In genomic region chr1:58611986-58612385, GRCh38 we compare ENCODE assay signal across 32 cellular contexts. TPM values are rescaled to one million over a fixed set of nuclear protein-coding genes. Genes with fewer than 3 reads are reported as not detected.
"Had no signal": no experiment of that assay in that cellular context is flagged by ENCODE, and none has a peak within 500 bp of the region (broad histone marks: within the 10 kb centered on the region; RNA-seq: fewer than 3 reads in every experiment).

No MANE protein-coding gene starts in this region.

- H3K4me1 ChIP-seq: ascending aorta, breast epithelium, SJCRH30 had no signal

- ATAC-seq: activated CD8-positive, alpha-beta T cell treated with anti-CD3 and anti-CD28 coated beads, Interleukin-2, amount 10 ng/mL, durations not matched to agents 7 days and 5 days; body of pancreas; Panc1 had no signal

- H3K27me3 ChIP-seq: ascending aorta, body of pancreas, breast epithelium, SJCRH30 had no signal

- H3K4me2 ChIP-seq: KMS-11 had no signal

- H3K9ac ChIP-seq: KMS-11 had no signal

- H3K4me3 ChIP-seq: ascending aorta, body of pancreas, breast epithelium, SJCRH30, SK-N-MC had no signal

- DNase-seq: activated CD4-positive, alpha-beta T cell treated with anti-CD3 and anti-CD28 coated beads, Interleukin-2, amount 10 ng/mL, durations not matched to agents 24 days and 14 days; activated CD4-positive, alpha-beta T cell treated with anti-CD3 and anti-CD28 coated beads, Interleukin-2, amount 50 U/mL, for 48 hours; activated CD8-positive, alpha-beta T cell treated with anti-CD3 and anti-CD28 coated beads, Interleukin-2, amount 10 ng/mL, durations not matched to agents 7 days and 5 days; activated gamma-delta T cell; activated naive CD4-positive, alpha-beta T cell treated with Interleukin-2 at 50 U/mL for 16 hours; activated naive CD8-positive, alpha-beta T cell treated with anti-CD3 and anti-CD28 coated beads, Interleukin-2, amount 10 ng/mL, durations not matched to agents 7 days and 5 days; activated T-cell treated with anti-CD3 and anti-CD28 coated beads, Interleukin-2, amount 50 U/mL, for 24 hours; amygdala; body of pancreas; caudate nucleus; MM.1S; MV-4-11; NCI-H1092; NCI-H1436 treated with DMSO at 0.1 percent for 48 hours; NCI-H187; NCI-H2081; NCI-H2171 treated with DMSO at 0.1 percent for 48 hours; NCI-H345; NCI-H524 treated with DMSO at 0.1 percent for 48 hours; SHP77; SJCRH30; T1000 had no signal

- H3K36me3 ChIP-seq: ascending aorta, breast epithelium, SJCRH30 had no signal

- H3K27ac ChIP-seq: ascending aorta, body of pancreas, breast epithelium, KMS-11, SJCRH30, SK-N-MC had no signal

- H3K9me3 ChIP-seq: SJCRH30 had no signal

RNA-seq across cellular contexts. Expression of gene TACSTD2, which starts 34.9 kb away (rescaled TPM):
- total RNA-seq: activated CD4-positive, alpha-beta T cell treated with anti-CD3 and anti-CD28 coated beads, Interleukin-2, amount 10 ng/mL, durations not matched to agents 24 days and 14 days; activated CD8-positive, alpha-beta T cell treated with anti-CD3 and anti-CD28 coated beads, Interleukin-2, amount 10 ng/mL, durations not matched to agents 7 days and 5 days; activated naive CD8-positive, alpha-beta T cell treated with anti-CD3 and anti-CD28 coated beads, Interleukin-2, amount 10 ng/mL, durations not matched to agents 7 days and 5 days; LHCN-M2; NCI-H460; RPMI7951; SJCRH30; T-helper 1 cell treated with Interleukin-12 subunit alpha and Interleukin-12 subunit beta and Interleukin-4 antibody, amounts not matched to agents 30 ng/mL and 1 ng/mL, for 36 hours; T-helper 2 cell treated with Interferon-gamma antibody and Interleukin-4, amounts not matched to agents 100 ng/mL and 5 ng/mL, for 36 hours had no signal
